ENCODE assay signal across 11 cellular contexts in genomic region chr6:100464162-100464851, GRCh38. TPM values are rescaled to one million over a fixed set of nuclear protein-coding genes. Genes with fewer than 3 reads are reported as not detected.
DNase-seq lines count a peak whose midpoint lies in the region; TF ChIP-seq lines count a peak whose summit lies in the region.
"Had no signal": no experiment of that assay in that cellular context is flagged by ENCODE, and none has a peak within 500 bp of the region (broad histone marks: within the 10 kb centered on the region; RNA-seq: fewer than 3 reads in every experiment).

No MANE protein-coding gene starts in this region.

- H3K9me3 Mint-ChIP-seq in MCF 10A (ENCODE audit: unreplicated experiment) (no peaks in the 10 kb centered on the region), type B pancreatic cell (no peaks in the 10 kb centered on the region)

- H3K4me1 Mint-ChIP-seq in MCF 10A (ENCODE audit: insufficient read depth, unreplicated experiment), result no peaks in the 10 kb centered on the region
- H3K4me1 Mint-ChIP-seq in type B pancreatic cell (ENCODE audit: unreplicated experiment), result peaks cover 12% of the 10 kb centered on the region

- no peak overlapping the region for H3K4me3 Mint-ChIP-seq in MCF 10A (ENCODE audit: unreplicated experiment)
- peak overlapping the region; percentile 86 for H3K4me3 Mint-ChIP-seq in type B pancreatic cell

- no peak overlapping the region for H4K8ac ChIP-seq in mesenchymal stem cell (ENCODE audit: low read length)

- H3K23ac ChIP-seq in mesenchymal stem cell (ENCODE audit: low read length in 2 of 2), result peak overlapping the region in 1 of 2 experiments; percentile 77

- no peak for DNase-seq in breast epithelium (ENCODE audit: low spot score in 2 of 2)
- DNase-seq in MCF 10A (ENCODE audit: unreplicated experiment), result no peak
- no peak for DNase-seq in adipocyte (ENCODE audit: low read depth)
- no peak for DNase-seq in mesenchymal stem cell
- no peak for DNase-seq in type B pancreatic cell (ENCODE audit: extremely low spot score, unreplicated experiment)
- DNase-seq in NCI-H2081 (lab: John Stamatoyannopoulos, UW), result no peak
- DNase-seq in RPMI8226, result no peak
- no peak for DNase-seq in T1000 (lab: John Stamatoyannopoulos, UW)
- DNase-seq: COR-L47 had no signal

- no peak overlapping the region for H2AFZ ChIP-seq in mesenchymal stem cell (ENCODE audit: low read depth, low read length)

- POLR2A ChIA-PET in MCF 10A (lab: Yijun Ruan, JAX), result interaction anchor here (0.9 kb wide), 1 partner anchor 12 kb away, joined by 3 read pairs; no protein-coding TSS in a partner anchor

- no peak overlapping the region for H3K18ac ChIP-seq in mesenchymal stem cell (ENCODE audit: low read depth in 1 of 2, low read length in 2 of 2)

- no peak overlapping the region for H2BK5ac ChIP-seq in mesenchymal stem cell (ENCODE audit: low read depth, low read length, poor library complexity, severe bottlenecking)

- intact Hi-C loops in breast epithelium (cut with DNase I; ENCODE audit: low total_unique reads) (no loop called here), MCF 10A (cut with micrococcal nuclease) (no loop called here)

- H3K4me2 ChIP-seq in mesenchymal stem cell (ENCODE audit: low read length, poor library complexity, severe bottlenecking), result peak overlapping the region; percentile 92

- H2BK12ac ChIP-seq in mesenchymal stem cell (ENCODE audit: low read length in 2 of 2), result no peak overlapping the region

- no peak for TF ChIP-seq CTCF in breast epithelium (IDR thresholded peaks at IDR 0.05)
- no peak for TF ChIP-seq CTCF in MCF 10A (IDR thresholded peaks at IDR 0.05; ENCODE audit: unreplicated experiment)
- peak; percentile 15 for TF ChIP-seq CTCF in type B pancreatic cell (conservative IDR thresholded peaks at IDR 0.05)

- TF ChIP-seq POLR2A in breast epithelium (IDR thresholded peaks at IDR 0.05), result no peak

- H3K27ac ChIP-seq in breast epithelium (peak overlapping the region in 1 of 2 donors; percentile 16), mesenchymal stem cell (ENCODE audit: low read length, poor library complexity, severe bottlenecking) (no peak overlapping the region)

- H3K4me1 ChIP-seq in breast epithelium (no peaks in the 10 kb centered on the region), adipocyte (ENCODE audit: control insufficient read depth, insufficient read depth, low read length) (peaks cover 20% of the 10 kb centered on the region), mesenchymal stem cell (ENCODE audit: control insufficient read depth, insufficient read depth, low read depth, low read length) (peaks cover 24% of the 10 kb centered on the region)

- H3K36me3 ChIP-seq in breast epithelium (no peaks in the 10 kb centered on the region), adipocyte (ENCODE audit: control insufficient read depth, insufficient read depth, low read length, severe bottlenecking) (no peaks in the 10 kb centered on the region), mesenchymal stem cell (ENCODE audit: control insufficient read depth in 1 of 2, insufficient read depth in 2 of 2, low read depth in 1 of 2, low read length in 2 of 2) (peaks cover 0 to 2% of the 10 kb centered on the region in 2 experiments)

- H3K9ac ChIP-seq in adipocyte (ENCODE audit: low read length) (peak overlapping the region; percentile 94), mesenchymal stem cell (ENCODE audit: low read length) (peak overlapping the region; percentile 91)

- H3K27ac Mint-ChIP-seq in MCF 10A (ENCODE audit: low read depth, unreplicated experiment), result no peak overlapping the region
- peak overlapping the region; percentile 24 for H3K27ac Mint-ChIP-seq in type B pancreatic cell

- H3K4me3 ChIP-seq in breast epithelium (peak overlapping the region; percentile 35 to 63 (median 39)), adipocyte (ENCODE audit: low read length) (peak overlapping the region; percentile 94), mesenchymal stem cell (ENCODE audit: insufficient read depth in 1 of 2, low read depth in 1 of 2, low read length in 2 of 2) (peak overlapping the region; percentile 9 to 91)

- no peaks in the 10 kb centered on the region for H3K79me1 ChIP-seq in mesenchymal stem cell (replicated peaks; ENCODE audit: low read length, poor library complexity, severe bottlenecking)

- BruUV-seq in MCF 10A (replicated peaks; lab: Mats Ljungman, UMichigan), result no TSS peak

- H3K9me3 ChIP-seq in breast epithelium, result peaks cover 0 to 4% of the 10 kb centered on the region in 2 donors
- no peaks in the 10 kb centered on the region for H3K9me3 ChIP-seq in adipocyte (ENCODE audit: control insufficient read depth, low read length)
- H3K9me3 ChIP-seq in mesenchymal stem cell (ENCODE audit: control insufficient read depth, low read length), result no peaks in the 10 kb centered on the region

- under 1% methylated on average over 38 of the region's 46 CpGs for WGBS in mesenchymal stem cell

- H2BK120ac ChIP-seq in mesenchymal stem cell (ENCODE audit: low read depth, low read length), result no peak overlapping the region

- H2BK15ac ChIP-seq in mesenchymal stem cell (ENCODE audit: low read depth, poor library complexity, severe bottlenecking), result no peak overlapping the region

- CTCF ChIA-PET in MCF 10A (lab: Yijun Ruan, JAX), result interaction anchor here (0.6 to 1.5 kb wide), 4 partner anchors 79 to 348 kb away, joined by 3 to 4 read pairs (median 4); no protein-coding TSS in a partner anchor

- no peak overlapping the region for H4K91ac ChIP-seq in mesenchymal stem cell (ENCODE audit: low read length)

- no peak overlapping the region for H3K14ac ChIP-seq in mesenchymal stem cell (ENCODE audit: low read length in 2 of 2)

- peaks cover 3 to 100% of the 10 kb centered on the region in 2 donors for H3K27me3 ChIP-seq in breast epithelium
- peaks cover 14% of the 10 kb centered on the region for H3K27me3 ChIP-seq in adipocyte (replicated peaks; ENCODE audit: control insufficient read depth, insufficient read depth, low read length)
- peaks cover 46 to 84% of the 10 kb centered on the region in 2 experiments for H3K27me3 ChIP-seq in mesenchymal stem cell (ENCODE audit: control insufficient read depth in 1 of 2, insufficient read depth in 1 of 2, low read length in 2 of 2)

- no peaks in the 10 kb centered on the region for H3K36me3 Mint-ChIP-seq in MCF 10A (ENCODE audit: insufficient read depth, unreplicated experiment)
- no peaks in the 10 kb centered on the region for H3K36me3 Mint-ChIP-seq in type B pancreatic cell

- H2AK5ac ChIP-seq in mesenchymal stem cell (ENCODE audit: low read length, severe bottlenecking), result no peak overlapping the region

- no peaks in the 10 kb centered on the region for H3K27me3 Mint-ChIP-seq in MCF 10A (ENCODE audit: insufficient read depth, unreplicated experiment)
- peaks cover 49% of the 10 kb centered on the region for H3K27me3 Mint-ChIP-seq in type B pancreatic cell

- no peak overlapping the region for H3K4ac ChIP-seq in mesenchymal stem cell (ENCODE audit: low read depth in 1 of 2, low read length in 2 of 2)

RNA-seq across cellular contexts. Expression of gene SIM1, which starts 0.4 kb away (rescaled TPM):
- total RNA-seq in breast epithelium (1 to 10 TPM in 2 of 3 donors, under 1 TPM in 1; 0.59 to 7.2 (median 2.0) TPM), MCF 10A (2022) (not detected in 2 replicates), type B pancreatic cell (ENCODE audit: low replicate concordance) (6.3 and 7.1 TPM in 2 replicates)
- not detected for polyA plus RNA-seq in mesenchymal stem cell (2013, experiment 1 of 2)
- not detected for polyA plus RNA-seq in mesenchymal stem cell (2013, experiment 2 of 2)
- total RNA-seq: cerebellum, HepG2 had no signal
- polyA plus RNA-seq: HepG2 had no signal

Comparison
In these comparisons a context has a peak if more than half of its experiments do, and no peak if none do; other contexts are left out.
1. H3K4me3 ChIP-seq: peak in every context shown above with its lines; median percentile 94 in adipocyte; 50 in mesenchymal stem cell; 39 in breast epithelium.